17 cellular contexts compared by ENCODE assay signal in genomic region chr7:144325868-144326267, GRCh38. TPM values are rescaled to one million over a fixed set of nuclear protein-coding genes. Genes with fewer than 3 reads are reported as not detected.
"Had no signal": no experiment of that assay in that cellular context is flagged by ENCODE, and none has a peak within 500 bp of the region (broad histone marks: within the 10 kb centered on the region; RNA-seq: fewer than 3 reads in every experiment).

No MANE protein-coding gene starts in this region.

RNA-seq across cellular contexts. Expression of gene OR2A1, which starts 13.6 kb away (rescaled TPM):
- total RNA-seq: hepatocyte, kidney, kidney epithelial cell, left cardiac atrium, left colon, left lobe of liver, left lung, left ventricle myocardium inferior, lung, lung microvascular endothelial cell, mononuclear cell, mucosa of descending colon, mucosa of gallbladder, myocyte had no signal
- polyA plus RNA-seq: immature natural killer cell, keratinocyte, mammary epithelial cell had no signal

RNA-seq across cellular contexts. Expression of gene CTAGE8, which starts 56.8 kb away (rescaled TPM):
- total RNA-seq: lung microvascular endothelial cell, myocyte had no signal
- polyA plus RNA-seq: immature natural killer cell had no signal
